ENCODE assay signal across 14 cellular contexts in the genomic region with DNA sequence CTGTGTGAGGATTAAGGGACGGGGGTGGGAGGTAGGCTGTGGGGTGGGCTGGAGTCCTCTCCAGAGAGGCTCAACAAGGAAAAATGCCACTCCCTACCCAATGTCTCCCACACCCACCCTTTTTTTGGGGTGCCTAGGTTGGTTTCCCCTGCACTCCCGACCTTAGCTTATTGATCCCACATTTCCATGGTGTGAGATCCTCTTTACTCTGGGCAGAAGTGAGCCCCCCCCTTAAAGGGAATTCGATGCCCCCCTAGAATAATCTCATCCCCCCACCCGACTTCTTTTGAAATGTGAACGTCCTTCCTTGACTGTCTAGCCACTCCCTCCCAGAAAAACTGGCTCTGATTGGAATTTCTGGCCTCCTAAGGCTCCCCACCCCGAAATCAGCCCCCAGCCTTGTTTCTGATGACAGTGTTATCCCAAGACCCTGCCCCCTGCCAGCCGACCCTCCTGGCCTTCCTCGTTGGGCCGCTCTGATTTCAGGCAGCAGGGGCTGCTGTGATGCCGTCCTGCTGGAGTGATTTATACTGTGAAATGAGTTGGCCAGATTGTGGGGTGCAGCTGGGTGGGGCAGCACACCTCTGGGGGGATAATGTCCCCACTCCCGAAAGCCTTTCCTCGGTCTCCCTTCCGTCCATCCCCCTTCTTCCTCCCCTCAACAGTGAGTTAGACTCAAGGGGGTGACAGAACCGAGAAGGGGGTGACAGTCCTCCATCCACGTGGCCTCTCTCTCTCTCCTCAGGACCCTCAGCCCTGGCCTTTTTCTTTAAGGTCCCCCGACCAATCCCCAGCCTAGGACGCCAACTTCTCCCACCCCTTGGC. TPM values are rescaled to one million over a fixed set of nuclear protein-coding genes. Genes with fewer than 3 reads are reported as not detected.
A peak's percentile ranks its signal among the peaks of the same experiment; 100 is the strongest.
DNase-seq lines count a peak whose midpoint lies in the region; ATAC-seq lines count a peak whose summit lies in the region.
"Had no signal": no experiment of that assay in that cellular context is flagged by ENCODE, and none has a peak within 500 bp of the region (broad histone marks: within the 10 kb centered on the region; RNA-seq: fewer than 3 reads in every experiment).

No MANE protein-coding gene starts in this region.

- peaks cover 7% of the 10 kb centered on the region for H3K36me3 Mint-ChIP-seq in dendritic cell treated with granulocyte-macrophage colony-stimulating factor and Interleukin-4, amounts not matched to agents 40 ng/mL and 50 ng/mL, for 4 days (ENCODE audit: low read depth)
- peaks cover 0 to 8% (median 3%) of the 10 kb centered on the region in 3 donors for H3K36me3 Mint-ChIP-seq in naive thymus-derived CD8-positive, alpha-beta T cell

- no peak for ATAC-seq in naive thymus-derived CD8-positive, alpha-beta T cell
- ATAC-seq: stimulated activated naive CD8-positive, alpha-beta T cell treated with anti-CD3 and anti-CD28 coated beads, Interleukin-15, amount 100 ng/mL, for 72 hours had no signal

- intact Hi-C loops in dendritic cell treated with granulocyte-macrophage colony-stimulating factor and Interleukin-4, amounts not matched to agents 40 ng/mL and 50 ng/mL, for 4 days (cut with micrococcal nuclease), result no loop called here

- DNase-seq in DMS53 (lab: John Stamatoyannopoulos, UW) (peak; percentile 55), DMS53 treated with DMSO at 0.1 percent for 48 hours (lab: John Stamatoyannopoulos, UW; ENCODE audit: unreplicated experiment) (no peak), H7 (peak; percentile 52), mucosa of gallbladder (ENCODE audit: low spot score) (no peak), occipital lobe (lab: John Stamatoyannopoulos, UW) (no peak), MV-4-11 (lab: John Stamatoyannopoulos, UW) (no peak)
- peak in 8 of 10 donors; percentile 24 to 82 (median 44) for DNase-seq in naive thymus-derived CD8-positive, alpha-beta T cell
- DNase-seq: activated CD4-positive, CD25-positive, alpha-beta regulatory T cell; activated T-cell treated with anti-CD3 and anti-CD28 coated beads for 4 hours; NCI-H510A; stimulated activated naive CD8-positive, alpha-beta T cell treated with anti-CD3 and anti-CD28 coated beads, Interleukin-15, amount 100 ng/mL, for 72 hours had no signal

- H3K4me3 ChIP-seq in H7 (ENCODE audit: insufficient read depth, low read depth, low read length), result no peak overlapping the region
- H3K4me3 ChIP-seq: ascending aorta, SK-N-MC had no signal

- H3K4me3 Mint-ChIP-seq in dendritic cell treated with granulocyte-macrophage colony-stimulating factor and Interleukin-4, amounts not matched to agents 40 ng/mL and 50 ng/mL, for 4 days, result no peak overlapping the region
- H3K4me3 Mint-ChIP-seq in naive thymus-derived CD8-positive, alpha-beta T cell, result peak overlapping the region in 7 of 10 donors; percentile 36 to 94 (median 52)

- H3K4me1 Mint-ChIP-seq in dendritic cell treated with granulocyte-macrophage colony-stimulating factor and Interleukin-4, amounts not matched to agents 40 ng/mL and 50 ng/mL, for 4 days (ENCODE audit: low read depth), result peaks cover 83% of the 10 kb centered on the region
- peaks cover 32 to 86% (median 59%) of the 10 kb centered on the region in 4 donors for H3K4me1 Mint-ChIP-seq in naive thymus-derived CD8-positive, alpha-beta T cell

- H3K27me3 ChIP-seq in H7 (ENCODE audit: control insufficient read depth, insufficient read depth, low read length), result peaks cover 12% of the 10 kb centered on the region; the same call in 1 of the 2 replicates
- H3K27me3 ChIP-seq: ascending aorta had no signal

- POLR2A ChIA-PET in naive thymus-derived CD8-positive, alpha-beta T cell (lab: Charles Lee), result no interaction called here

- no peaks in the 10 kb centered on the region for H3K36me3 ChIP-seq in H7 (replicated peaks; ENCODE audit: control insufficient read depth, insufficient read depth, low read length)
- H3K36me3 ChIP-seq: ascending aorta had no signal

- H3K9me3 Mint-ChIP-seq in dendritic cell treated with granulocyte-macrophage colony-stimulating factor and Interleukin-4, amounts not matched to agents 40 ng/mL and 50 ng/mL, for 4 days, result no peaks in the 10 kb centered on the region
- peaks cover 0 to 1% (median 0%) of the 10 kb centered on the region in 9 donors for H3K9me3 Mint-ChIP-seq in naive thymus-derived CD8-positive, alpha-beta T cell
- H3K9me3 Mint-ChIP-seq: stimulated activated naive CD8-positive, alpha-beta T cell treated with anti-CD3 and anti-CD28 coated beads, Interleukin-15, amount 100 ng/mL, for 72 hours had no signal

- peaks cover 70% of the 10 kb centered on the region for H3K27me3 Mint-ChIP-seq in dendritic cell treated with granulocyte-macrophage colony-stimulating factor and Interleukin-4, amounts not matched to agents 40 ng/mL and 50 ng/mL, for 4 days
- peaks cover 7 to 35% (median 15%) of the 10 kb centered on the region in 5 donors for H3K27me3 Mint-ChIP-seq in naive thymus-derived CD8-positive, alpha-beta T cell

- H3K27ac Mint-ChIP-seq in dendritic cell treated with granulocyte-macrophage colony-stimulating factor and Interleukin-4, amounts not matched to agents 40 ng/mL and 50 ng/mL, for 4 days, result peak overlapping the region; percentile 20
- H3K27ac Mint-ChIP-seq in naive thymus-derived CD8-positive, alpha-beta T cell, result peak overlapping the region in 7 of 10 donors; percentile 10 to 100 (median 60)

RNA-seq across cellular contexts. Expression of a gene that starts 5.8 kb away (rescaled TPM):
- total RNA-seq in H7 (2014; rRNA removed; shearing (Covaris generic)), result 1.6 and 10.3 TPM in 2 replicates
- 1 to 10 TPM; 3.5 TPM for total RNA-seq in naive thymus-derived CD8-positive, alpha-beta T cell
- polyA plus RNA-seq in naive thymus-derived CD8-positive, alpha-beta T cell, result 10 to 100 TPM; 10.2 to 11.4 (median 11.0) TPM
- total RNA-seq in mucosa of gallbladder (7.2 TPM), occipital lobe (2.2 TPM)

RNA-seq across cellular contexts. Expression of a gene that starts 23.3 kb away (rescaled TPM):
- 16.3 and 17.5 TPM in 2 replicates for total RNA-seq in H7 (2014; rRNA removed; shearing (Covaris generic))
- total RNA-seq in naive thymus-derived CD8-positive, alpha-beta T cell, result 1 to 10 TPM; 1.0 to 1.8 TPM
- under 1 TPM in 2 of 3 donors, not detected in 1; 0.27 to 0.41 TPM for polyA plus RNA-seq in naive thymus-derived CD8-positive, alpha-beta T cell
- total RNA-seq in mucosa of gallbladder (10.7 TPM), occipital lobe (56.8 TPM)

RNA-seq across cellular contexts. Expression of a gene that starts 24.7 kb away (rescaled TPM):
- total RNA-seq in H7 (2014; rRNA removed; shearing (Covaris generic)), result 4.0 and 9.2 TPM in 2 replicates
- total RNA-seq in naive thymus-derived CD8-positive, alpha-beta T cell, result 10 to 100 TPM; 12.4 to 15.6 TPM
- 1 to 10 TPM; 7.2 to 8.7 (median 7.7) TPM for polyA plus RNA-seq in naive thymus-derived CD8-positive, alpha-beta T cell
- total RNA-seq in mucosa of gallbladder (2.2 TPM), occipital lobe (0.47 TPM)

RNA-seq across cellular contexts. Expression of a gene that starts 33.7 kb away (rescaled TPM):
- 103 and 130 TPM in 2 replicates for total RNA-seq in H7 (2014; rRNA removed; shearing (Covaris generic))
- total RNA-seq in naive thymus-derived CD8-positive, alpha-beta T cell, result 10 to 100 TPM; 72.0 to 72.1 TPM
- 10 to 100 TPM; 39.9 to 49.6 (median 49.0) TPM for polyA plus RNA-seq in naive thymus-derived CD8-positive, alpha-beta T cell
- total RNA-seq in mucosa of gallbladder (137 TPM), occipital lobe (8.4 TPM)

RNA-seq across cellular contexts. Expression of a gene that starts 49.9 kb away (rescaled TPM):
- total RNA-seq in H7 (2014; rRNA removed; shearing (Covaris generic)), result 68.5 and 76.6 TPM in 2 replicates
- total RNA-seq in naive thymus-derived CD8-positive, alpha-beta T cell, result 10 to 100 TPM; 59.2 to 61.0 TPM
- 10 to 100 TPM; 32.2 to 38.6 (median 33.7) TPM for polyA plus RNA-seq in naive thymus-derived CD8-positive, alpha-beta T cell
- 57.0 TPM for total RNA-seq in mucosa of gallbladder
- 51.2 TPM for total RNA-seq in occipital lobe

Comparison
In these comparisons a context has a peak if more than half of its experiments do, and no peak if none do; other contexts are left out.
1. DNase-seq: peak in DMS53 (single experiment), H7 (single experiment) and naive thymus-derived CD8-positive, alpha-beta T cell (8 of 10); none in DMS53 treated with DMSO at 0.1 percent for 48 hours (single experiment), mucosa of gallbladder (single experiment), occipital lobe (single experiment) and MV-4-11 (single experiment).